In the genomic region with DNA sequence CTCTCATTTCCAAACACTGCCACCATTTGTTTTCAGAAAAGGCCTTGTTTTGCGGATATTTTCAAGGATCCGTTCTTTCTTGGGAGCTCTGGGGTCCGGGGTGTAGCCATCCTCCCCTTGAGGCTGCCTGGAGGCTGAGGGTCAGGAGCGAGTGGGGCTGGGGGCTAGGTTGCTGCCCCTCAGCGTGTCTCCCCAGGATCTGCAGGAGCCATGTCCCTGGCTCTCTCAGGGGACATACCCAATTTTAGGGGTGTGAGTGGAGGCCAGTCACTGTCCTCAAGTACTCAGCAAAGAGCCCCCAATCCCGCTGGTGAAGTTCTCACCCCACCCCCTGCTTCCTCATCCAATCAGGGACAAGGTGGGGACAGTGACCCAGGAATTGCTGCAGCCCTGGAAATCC, we compare ENCODE assay signal across 13 cellular contexts. TPM values are rescaled to one million over a fixed set of nuclear protein-coding genes. Genes with fewer than 3 reads are reported as not detected.
DNase-seq lines count a peak whose midpoint lies in the region; ATAC-seq and TF ChIP-seq lines count a peak whose summit lies in the region.
"Had no signal": no experiment of that assay in that cellular context is flagged by ENCODE, and none has a peak within 500 bp of the region (broad histone marks: within the 10 kb centered on the region; RNA-seq: fewer than 3 reads in every experiment).

No MANE protein-coding gene starts in this region.

- no peaks in the 10 kb centered on the region for H3K4me1 Mint-ChIP-seq in mesothelial cell of epicardium
- H3K4me1 Mint-ChIP-seq: CD4-positive, CD25-positive, alpha-beta regulatory T cell had no signal

- H3K27ac Mint-ChIP-seq in mesothelial cell of epicardium = no peak overlapping the region
- H3K27ac Mint-ChIP-seq: CD4-positive, CD25-positive, alpha-beta regulatory T cell had no signal

- peak; percentile 36 for DNase-seq in cardiac septum (ENCODE audit: low spot score)
- DNase-seq in Right ventricle myocardium inferior (ENCODE audit: missing footprints) = no peak
- DNase-seq in mesenteric fat pad (ENCODE audit: low spot score) = peak; percentile 45
- DNase-seq in sciatic nerve (ENCODE audit: low spot score) = peak; percentile 46
- no peak for DNase-seq in mesothelial cell of epicardium (ENCODE audit: low spot score in 2 of 2, unreplicated experiment in 2 of 2)
- DNase-seq: 8988T; AML-193; CD4-positive, CD25-positive, alpha-beta regulatory T cell; DMS53; GF-D8; GM23248 had no signal

- no peaks in the 10 kb centered on the region for H3K36me3 Mint-ChIP-seq in mesothelial cell of epicardium
- H3K36me3 Mint-ChIP-seq: CD4-positive, CD25-positive, alpha-beta regulatory T cell had no signal

- no peak for ATAC-seq in Right ventricle myocardium inferior
- ATAC-seq in sciatic nerve = no peak
- ATAC-seq in GM19455 (IDR thresholded peaks at IDR 0.05; ENCODE audit: unreplicated experiment) = no peak
- no peak for ATAC-seq in GM21529 (IDR thresholded peaks at IDR 0.05; ENCODE audit: unreplicated experiment)

- H3K9me3 Mint-ChIP-seq in mesothelial cell of epicardium = peaks cover 7% of the 10 kb centered on the region

- no peak for TF ChIP-seq CTCF in mesothelial cell of epicardium (IDR thresholded peaks at IDR 0.05; ENCODE audit: unreplicated experiment)

- H3K27me3 Mint-ChIP-seq in mesothelial cell of epicardium (ENCODE audit: low read depth) = peaks cover 71% of the 10 kb centered on the region
- H3K27me3 Mint-ChIP-seq: CD4-positive, CD25-positive, alpha-beta regulatory T cell had no signal

- no peak overlapping the region for H3K4me3 Mint-ChIP-seq in mesothelial cell of epicardium
- H3K4me3 Mint-ChIP-seq: CD4-positive, CD25-positive, alpha-beta regulatory T cell had no signal

- intact Hi-C loops in cardiac septum (cut with DNase I) (no loop called here), Right ventricle myocardium inferior (cut with DNase I) (no loop called here), sciatic nerve (cut with DNase I) (no loop called here)

RNA-seq across cellular contexts. Expression of gene PRDM16, which starts 15.0 kb away (rescaled TPM):
- 12.9 TPM for total RNA-seq in cardiac septum
- 12.8 TPM for total RNA-seq in Right ventricle myocardium inferior
- 3.9 TPM for total RNA-seq in mesenteric fat pad
- 31.3 TPM for total RNA-seq in sciatic nerve
- total RNA-seq in mesothelial cell of epicardium = 1.2 to 2.1 TPM (median 1.4 TPM) in 3 replicates
- total RNA-seq: GM23248 had no signal

RNA-seq across cellular contexts. Expression of gene ACTRT2, which starts 32.7 kb away (rescaled TPM):
- not detected for total RNA-seq in cardiac septum
- total RNA-seq in Right ventricle myocardium inferior = not detected
- total RNA-seq in mesenteric fat pad = not detected
- total RNA-seq in sciatic nerve = not detected
- not detected in 3 replicates for total RNA-seq in mesothelial cell of epicardium
- total RNA-seq: CD4-positive, CD25-positive, alpha-beta regulatory T cell; GM23248 had no signal

Comparison
In these comparisons a context has a peak if more than half of its experiments do, and no peak if none do; other contexts are left out.
1. DNase-seq: peak in cardiac septum (single experiment), mesenteric fat pad (single experiment) and sciatic nerve (single experiment); none in Right ventricle myocardium inferior (single experiment) and mesothelial cell of epicardium (0 of 2).